26 cellular contexts compared by ENCODE assay signal in genomic region chr12:118288174-118288573, GRCh38.
"Had no signal": no experiment of that assay in that cellular context is flagged by ENCODE, and none has a peak within 500 bp of the region (broad histone marks: within the 10 kb centered on the region; RNA-seq: fewer than 3 reads in every experiment).

No MANE protein-coding gene starts in this region.

- H3K27me3 ChIP-seq: ovary, sigmoid colon, stomach, thyroid gland, upper lobe of right lung had no signal

- H3K36me3 ChIP-seq: ovary, sigmoid colon, thyroid gland had no signal

- H3K4me3 ChIP-seq: ovary, psoas muscle, sigmoid colon, stomach, thyroid gland, upper lobe of right lung had no signal

- H3K4me1 ChIP-seq: sigmoid colon, upper lobe of right lung had no signal

- H3K9me3 ChIP-seq: ovary, psoas muscle, sigmoid colon, stomach, thyroid gland, upper lobe of right lung had no signal

- H3K4me3 Mint-ChIP-seq: activated CD4-positive, alpha-beta memory T cell treated with anti-CD3 and anti-CD28 coated beads, Interleukin-2, amount 10 ng/mL, durations not matched to agents 7 days and 5 days; activated CD4-positive, alpha-beta T cell treated with anti-CD3 and anti-CD28 coated beads, Interleukin-2, amount 10 ng/mL, durations not matched to agents 7 days and 5 days; activated naive CD4-positive, alpha-beta T cell treated with anti-CD3 and anti-CD28 coated beads, Interleukin-2, amount 50 U/mL, for 24 hours; activated naive CD8-positive, alpha-beta T cell treated with anti-CD3 and anti-CD28 coated beads, Interleukin-2, amount 50 U/mL, for 24 hours; activated T-cell treated with anti-CD3 and anti-CD28 coated beads, Interleukin-2, amount 50 U/mL, for 24 hours; effector memory CD8-positive, alpha-beta T cell; stimulated activated naive B cell treated with anti-CD40 and anti-IgM and Interleukin-4, amounts not matched to agents 10 μg/mL and 1 μg/mL and 100 μg/mL, for 72 hours had no signal

- ATAC-seq: activated naive CD8-positive, alpha-beta T cell treated with anti-CD3 and anti-CD28 coated beads, Interleukin-2, amount 50 U/mL, for 24 hours; effector memory CD8-positive, alpha-beta T cell; left cardiac atrium; psoas muscle; stimulated activated naive B cell treated with anti-CD40 and anti-IgM and Interleukin-4, amounts not matched to agents 10 μg/mL and 1 μg/mL and 100 μg/mL, for 72 hours; upper lobe of right lung had no signal

- DNase-seq: activated CD4-positive, alpha-beta memory T cell treated with anti-CD3 and anti-CD28 coated beads, Interleukin-2, amount 10 ng/mL, durations not matched to agents 7 days and 5 days; activated CD4-positive, alpha-beta T cell treated with anti-CD3 and anti-CD28 coated beads, Interleukin-2, amount 10 ng/mL, durations not matched to agents 7 days and 5 days; activated CD4-positive, CD25-positive, alpha-beta regulatory T cell treated with anti-CD3 and anti-CD28 coated beads, Interleukin-2, amount 50 U/mL, for 72 hours; activated CD8-positive, alpha-beta memory T cell treated with anti-CD3 and anti-CD28 coated beads, Interleukin-2, amount 50 U/mL, for 48 hours; activated gamma-delta T cell; activated naive CD8-positive, alpha-beta T cell treated with anti-CD3 and anti-CD28 coated beads, Interleukin-2, amount 50 U/mL, for 24 hours; activated T-cell treated with anti-CD3 and anti-CD28 coated beads, Interleukin-2, amount 50 U/mL, for 24 hours; amygdala; caudate nucleus; cortex of kidney; effector memory CD8-positive, alpha-beta T cell; foreskin fibroblast; head of caudate nucleus; hippocampal formation; left cardiac atrium; left ventricle myocardium superior; ovary; psoas muscle; sigmoid colon; small intestine; stimulated activated CD4-positive, alpha-beta T cell treated with anti-CD3 and anti-CD28 coated beads, Interleukin-4, amount 100 ng/mL, for 24 hours; stimulated activated naive B cell treated with anti-CD40 and anti-IgM and Interleukin-4, amounts not matched to agents 10 μg/mL and 1 μg/mL and 100 μg/mL, for 72 hours; stomach; thyroid gland; upper lobe of right lung had no signal

- H3K9me3 Mint-ChIP-seq: activated CD4-positive, alpha-beta memory T cell treated with anti-CD3 and anti-CD28 coated beads, Interleukin-2, amount 10 ng/mL, durations not matched to agents 7 days and 5 days; activated CD4-positive, alpha-beta T cell treated with anti-CD3 and anti-CD28 coated beads, Interleukin-2, amount 10 ng/mL, durations not matched to agents 7 days and 5 days; activated naive CD4-positive, alpha-beta T cell treated with anti-CD3 and anti-CD28 coated beads, Interleukin-2, amount 50 U/mL, for 24 hours; activated naive CD8-positive, alpha-beta T cell treated with anti-CD3 and anti-CD28 coated beads, Interleukin-2, amount 50 U/mL, for 24 hours; activated T-cell treated with anti-CD3 and anti-CD28 coated beads, Interleukin-2, amount 50 U/mL, for 24 hours; effector memory CD8-positive, alpha-beta T cell; stimulated activated naive B cell treated with anti-CD40 and anti-IgM and Interleukin-4, amounts not matched to agents 10 μg/mL and 1 μg/mL and 100 μg/mL, for 72 hours had no signal

- H3K27ac ChIP-seq: ovary, psoas muscle, sigmoid colon, stomach, thyroid gland, upper lobe of right lung had no signal

- H3K4me1 Mint-ChIP-seq: activated CD4-positive, alpha-beta memory T cell treated with anti-CD3 and anti-CD28 coated beads, Interleukin-2, amount 10 ng/mL, durations not matched to agents 7 days and 5 days; activated CD4-positive, alpha-beta T cell treated with anti-CD3 and anti-CD28 coated beads, Interleukin-2, amount 10 ng/mL, durations not matched to agents 7 days and 5 days had no signal

- H3K27ac Mint-ChIP-seq: activated CD4-positive, alpha-beta memory T cell treated with anti-CD3 and anti-CD28 coated beads, Interleukin-2, amount 10 ng/mL, durations not matched to agents 7 days and 5 days; activated CD4-positive, alpha-beta T cell treated with anti-CD3 and anti-CD28 coated beads, Interleukin-2, amount 10 ng/mL, durations not matched to agents 7 days and 5 days; activated naive CD4-positive, alpha-beta T cell treated with anti-CD3 and anti-CD28 coated beads, Interleukin-2, amount 50 U/mL, for 24 hours; activated naive CD8-positive, alpha-beta T cell treated with anti-CD3 and anti-CD28 coated beads, Interleukin-2, amount 50 U/mL, for 24 hours; effector memory CD8-positive, alpha-beta T cell; stimulated activated naive B cell treated with anti-CD40 and anti-IgM and Interleukin-4, amounts not matched to agents 10 μg/mL and 1 μg/mL and 100 μg/mL, for 72 hours had no signal
